1 cellular context compared by ENCODE assay signal in genomic region chr5:172006378-172007152, GRCh38.
A peak's percentile ranks its signal among the peaks of the same experiment; 100 is the strongest.
TF ChIP-seq lines count a peak whose summit lies in the region.

TSS of gene FBXW11 (minus strand) at chr5:172006638. CDS start at chr5:172006502, 136 bp downstream.

TF ChIP-seq in HepG2, 621 proteins besides CTCF, POLR2A, EP300 and RAD21 (continued from another document and continues in another):
- no peak for TF ChIP-seq E2F1 (CRISPR knock-in tag; IDR thresholded peaks at IDR 0.05)
- TF ChIP-seq PRDM10 (CRISPR knock-in tag; IDR thresholded peaks at IDR 0.05; ENCODE audit: low read depth) = peak; percentile 65
- TF ChIP-seq PAF1 (CRISPR knock-in tag; IDR thresholded peaks at IDR 0.05) = no peak
- peak; percentile 97 for TF ChIP-seq ASH2L (IDR thresholded peaks at IDR 0.05; ENCODE audit: insufficient read length, low read depth, low read length)
- peak in 1 of 2 experiments; percentile 22; a peak in 1 of 4 replicates for TF ChIP-seq ATF4 (CRISPR knock-in tag; IDR thresholded peaks at IDR 0.05)
- no peak for TF ChIP-seq DDIT3 (CRISPR knock-in tag; IDR thresholded peaks at IDR 0.05)
- no peak; the same call in 1 of the 2 replicates for TF ChIP-seq RELA (CRISPR knock-in tag; IDR thresholded peaks at IDR 0.05)
- TF ChIP-seq ZMYM2 (CRISPR knock-in tag; IDR thresholded peaks at IDR 0.05) = peak; percentile 7; the same call in 1 of the 2 replicates
- no peak for TF ChIP-seq ZNF180 (CRISPR knock-in tag; IDR thresholded peaks at IDR 0.05; ENCODE audit: borderline replicate concordance, low read depth)
- no peak for TF ChIP-seq ZNF878 (CRISPR knock-in tag; IDR thresholded peaks at IDR 0.05)
- TF ChIP-seq SMAD3 (CRISPR knock-in tag; IDR thresholded peaks at IDR 0.05) = peak; percentile 80; the same call in 1 of the 2 replicates
- TF ChIP-seq KAT8 (CRISPR knock-in tag; IDR thresholded peaks at IDR 0.05) = peak; percentile 90
- 0 out of 2 replicates have a peak, but pooled peaks have one; percentile 33 for TF ChIP-seq ZNF609 (CRISPR knock-in tag; IDR thresholded peaks at IDR 0.05; ENCODE audit: borderline replicate concordance)
- TF ChIP-seq REST (IDR thresholded peaks at IDR 0.05; ENCODE audit: borderline replicate concordance in 1 of 2, low read depth in 1 of 2, low read length in 2 of 2) = 0 out of 4 replicates have a peak, but pooled peaks of 1 of the 2 experiments have one; percentile 22
- 0 out of 2 replicates have a peak, but pooled peaks have one; percentile 20 for TF ChIP-seq ZNF652 (CRISPR knock-in tag; IDR thresholded peaks at IDR 0.05; ENCODE audit: borderline replicate concordance, low read depth)
- no peak for TF ChIP-seq CSRNP2 (CRISPR knock-in tag; conservative IDR thresholded peaks at IDR 0.05; ENCODE audit: low read depth)
- TF ChIP-seq GTF3A (CRISPR knock-in tag; conservative IDR thresholded peaks at IDR 0.05) = 0 out of 2 replicates have a peak, but pooled peaks have one; percentile 67
- peak; percentile 80; the same call in 1 of the 2 replicates for TF ChIP-seq MED13 (CRISPR knock-in tag; IDR thresholded peaks at IDR 0.05)
- no peak for TF ChIP-seq MZF1 (CRISPR knock-in tag; IDR thresholded peaks at IDR 0.05; ENCODE audit: borderline replicate concordance)
- no peak for TF ChIP-seq ZZZ3 (CRISPR knock-in tag; IDR thresholded peaks at IDR 0.05; ENCODE audit: borderline replicate concordance)
- no peak for TF ChIP-seq GLI4 (CRISPR knock-in tag; IDR thresholded peaks at IDR 0.05; ENCODE audit: borderline replicate concordance)
- TF ChIP-seq HDAC1 (CRISPR knock-in tag; IDR thresholded peaks at IDR 0.05) = peak; percentile 84
- TF ChIP-seq ARNT2 (CRISPR knock-in tag; IDR thresholded peaks at IDR 0.05; ENCODE audit: low read depth) = peak; percentile 58; the same call in 1 of the 2 replicates
- no peak for TF ChIP-seq ZNF775 (CRISPR knock-in tag; IDR thresholded peaks at IDR 0.05; ENCODE audit: borderline replicate concordance)
- peak; percentile 99 for TF ChIP-seq THAP11 (CRISPR knock-in tag; IDR thresholded peaks at IDR 0.05)
- peak; percentile 44; the same call in 1 of the 2 replicates for TF ChIP-seq CENPT (CRISPR knock-in tag; IDR thresholded peaks at IDR 0.05; ENCODE audit: low read depth)
- TF ChIP-seq ATF1 (CRISPR knock-in tag; IDR thresholded peaks at IDR 0.05) = no peak
- TF ChIP-seq ZBTB38 (CRISPR knock-in tag; IDR thresholded peaks at IDR 0.05) = peak; percentile 63
- TF ChIP-seq RERE (CRISPR knock-in tag; IDR thresholded peaks at IDR 0.05; ENCODE audit: low read depth) = no peak
- TF ChIP-seq ZBTB7B (CRISPR knock-in tag; IDR thresholded peaks at IDR 0.05) = no peak; the same call in 1 of the 2 replicates
- TF ChIP-seq ZNF563 (CRISPR knock-in tag; IDR thresholded peaks at IDR 0.05) = peak; percentile 74; the same call in 1 of the 2 replicates
- TF ChIP-seq ZBTB7A (CRISPR knock-in tag; IDR thresholded peaks at IDR 0.05) = 0 out of 2 replicates have a peak, but pooled peaks have one; percentile 2
- peak; percentile 66 for TF ChIP-seq MYC (CRISPR knock-in tag; IDR thresholded peaks at IDR 0.05; ENCODE audit: borderline replicate concordance)
